18 cellular contexts compared by ENCODE assay signal in the genomic region with DNA sequence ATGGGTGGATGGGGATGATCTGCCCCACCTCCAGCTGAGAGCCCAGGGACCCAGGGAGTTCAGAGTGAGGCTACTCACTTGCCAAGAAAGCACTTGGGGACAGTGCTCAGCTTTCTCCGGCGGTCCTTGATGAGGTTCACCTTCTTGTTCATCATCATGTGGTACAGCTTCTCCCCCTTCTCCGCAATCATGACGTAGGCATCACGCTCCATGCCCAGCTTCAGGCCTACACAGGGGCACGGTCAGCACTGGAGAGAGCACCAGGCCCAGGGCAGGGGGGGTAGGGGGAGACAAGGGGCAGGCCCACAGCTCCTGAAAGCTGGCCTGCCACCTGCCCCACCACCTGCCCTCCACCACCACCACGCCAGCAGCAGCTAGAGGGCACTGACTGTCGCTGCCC.
"Had no signal": no experiment of that assay in that cellular context is flagged by ENCODE, and none has a peak within 500 bp of the region (broad histone marks: within the 10 kb centered on the region; RNA-seq: fewer than 3 reads in every experiment).

No MANE protein-coding gene starts in this region.

- H3K27me3 ChIP-seq: brain microvascular endothelial cell, gastroesophageal sphincter, heart right ventricle, transverse colon, vagina had no signal

- H3K4me3 Mint-ChIP-seq: activated CD4-positive, alpha-beta T cell treated with anti-CD3 and anti-CD28 coated beads, Interleukin-2, amount 10 ng/mL, durations not matched to agents 7 days and 5 days; activated T-cell treated with anti-CD3 and anti-CD28 coated beads, Interleukin-2, amount 50 U/mL, for 72 hours; stimulated activated naive B cell treated with anti-CD40 and anti-IgM and Interleukin-4, amounts not matched to agents 10 μg/mL and 1 μg/mL and 100 μg/mL, for 72 hours had no signal

- H3K4me3 ChIP-seq: gastroesophageal sphincter, heart right ventricle, lower lobe of right lung, transverse colon, vagina had no signal

- H3K27me3 Mint-ChIP-seq: activated CD4-positive, alpha-beta T cell treated with anti-CD3 and anti-CD28 coated beads, Interleukin-2, amount 10 ng/mL, durations not matched to agents 7 days and 5 days; central memory CD8-positive, alpha-beta T cell; stimulated activated naive B cell treated with anti-CD40 and anti-IgM and Interleukin-4, amounts not matched to agents 10 μg/mL and 1 μg/mL and 100 μg/mL, for 72 hours had no signal

- ATAC-seq: activated T-cell treated with anti-CD3 and anti-CD28 coated beads, Interleukin-2, amount 50 U/mL, for 72 hours; gastroesophageal sphincter; heart right ventricle; left colon; lower lobe of right lung; stimulated activated naive B cell treated with anti-CD40 and anti-IgM and Interleukin-4, amounts not matched to agents 10 μg/mL and 1 μg/mL and 100 μg/mL, for 72 hours had no signal

- H3K27ac ChIP-seq: brain microvascular endothelial cell, epithelial cell of prostate, gastroesophageal sphincter, heart right ventricle, lower lobe of right lung, parathyroid adenoma, transverse colon, vagina had no signal

- H3K9me3 Mint-ChIP-seq: activated CD4-positive, alpha-beta T cell treated with anti-CD3 and anti-CD28 coated beads, Interleukin-2, amount 10 ng/mL, durations not matched to agents 7 days and 5 days; activated T-cell treated with anti-CD3 and anti-CD28 coated beads, Interleukin-2, amount 50 U/mL, for 72 hours; central memory CD8-positive, alpha-beta T cell; neural crest cell; stimulated activated naive B cell treated with anti-CD40 and anti-IgM and Interleukin-4, amounts not matched to agents 10 μg/mL and 1 μg/mL and 100 μg/mL, for 72 hours had no signal

- DNase-seq: activated CD4-positive, alpha-beta T cell treated with anti-CD3 and anti-CD28 coated beads, Interleukin-2, amount 10 ng/mL, durations not matched to agents 7 days and 5 days; activated gamma-delta T cell treated with Interleukin-2 at 50 U/mL for 16 hours; activated T-cell treated with anti-CD3 and anti-CD28 coated beads, Interleukin-2, amount 50 U/mL, for 72 hours; anterior cingulate cortex; brain microvascular endothelial cell; effector memory CD4-positive, alpha-beta T cell; heart right ventricle; left colon; lower lobe of right lung; stimulated activated CD4-positive, alpha-beta T cell treated with anti-CD3 and anti-CD28 coated beads, Interleukin-12 subunit alpha, Interleukin-12 subunit beta, amount 100 ng/mL, for 4 hours; stimulated activated naive B cell treated with anti-CD40 and anti-IgM and Interleukin-4, amounts not matched to agents 10 μg/mL and 1 μg/mL and 100 μg/mL, for 72 hours; transverse colon had no signal

- H3K27ac Mint-ChIP-seq: activated CD4-positive, alpha-beta T cell treated with anti-CD3 and anti-CD28 coated beads, Interleukin-2, amount 10 ng/mL, durations not matched to agents 7 days and 5 days; stimulated activated naive B cell treated with anti-CD40 and anti-IgM and Interleukin-4, amounts not matched to agents 10 μg/mL and 1 μg/mL and 100 μg/mL, for 72 hours had no signal
